ENCODE assay signal across 1 cellular context in genomic region chr2:162333968-162334367, GRCh38.
A peak's percentile ranks its signal among the peaks of the same experiment; 100 is the strongest.
TF ChIP-seq lines count a peak whose summit lies in the region.

No MANE protein-coding gene starts in this region.

TF ChIP-seq in GM12878, 131 proteins besides CTCF, POLR2A, EP300 and RAD21:
- TF ChIP-seq CHD4 (IDR thresholded peaks at IDR 0.05) (no peak), IKZF1 (conservative IDR thresholded peaks at IDR 0.05) (peak; percentile 43; the same call in 1 of the 2 replicates), SMC3 (IDR thresholded peaks at IDR 0.05; ENCODE audit: borderline replicate concordance, low read length) (peak; percentile 51; the same call in 1 of the 2 replicates)
